ENCODE assay signal across 8 cellular contexts in the genomic region with DNA sequence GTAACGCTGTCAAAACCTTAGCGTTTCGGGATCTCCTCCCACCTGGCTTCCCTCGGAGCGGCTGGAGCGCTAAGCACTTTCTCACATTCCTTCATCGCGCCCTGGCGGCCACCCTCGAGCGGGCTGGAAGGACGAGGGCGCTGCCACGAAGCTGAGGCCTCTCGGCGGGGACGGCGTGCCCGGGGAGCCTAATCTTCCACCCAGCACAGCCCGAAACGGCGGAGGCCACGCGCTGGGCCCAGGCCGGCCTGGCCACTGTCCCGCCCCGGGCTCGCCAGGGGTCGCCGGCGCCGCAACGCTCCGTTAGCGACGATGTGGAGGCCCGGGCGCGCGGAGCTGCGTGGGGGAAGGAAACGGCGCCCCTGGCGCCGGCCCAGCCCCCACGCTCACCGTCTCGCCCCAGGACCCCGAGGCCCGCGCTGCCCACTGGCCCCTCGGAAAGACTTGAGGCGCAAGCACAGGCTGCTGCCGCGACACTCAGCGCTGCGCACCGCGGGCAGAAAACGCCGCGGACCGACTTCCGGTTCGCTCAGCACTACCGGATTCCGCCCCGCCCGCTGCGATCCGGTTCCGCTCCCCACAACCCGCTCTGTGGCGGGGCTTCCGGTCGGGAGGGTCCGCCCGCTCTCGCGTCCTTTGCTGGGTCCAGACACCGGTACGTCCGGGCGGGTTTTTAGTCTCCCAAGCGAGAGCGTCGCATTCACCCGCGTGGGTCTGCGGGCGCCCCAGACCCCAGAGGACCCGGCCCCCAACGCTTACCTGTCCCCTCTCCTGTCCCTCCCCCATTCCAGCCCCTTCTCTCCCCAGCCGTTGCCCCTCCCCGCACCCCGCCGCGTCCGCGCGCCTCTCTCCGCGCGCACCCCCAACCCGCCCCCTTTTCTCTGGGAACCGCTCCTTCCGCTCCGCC. TPM values are rescaled to one million over a fixed set of nuclear protein-coding genes. Genes with fewer than 3 reads are reported as not detected.
DNase-seq lines count a peak whose midpoint lies in the region; ATAC-seq and TF ChIP-seq lines count a peak whose summit lies in the region.

A gene with protein sequence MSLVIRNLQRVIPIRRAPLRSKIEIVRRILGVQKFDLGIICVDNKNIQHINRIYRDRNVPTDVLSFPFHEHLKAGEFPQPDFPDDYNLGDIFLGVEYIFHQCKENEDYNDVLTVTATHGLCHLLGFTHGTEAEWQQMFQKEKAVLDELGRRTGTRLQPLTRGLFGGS (plus strand): TSS at position 582 of the 907 bp plus-strand sequence. CDS start 572 bp downstream, outside the sequence.

- H3K27me3 ChIP-seq in right cardiac atrium (ENCODE audit: control insufficient read depth, insufficient read depth), result no peaks in the 10 kb centered on the region
- H3K27me3 ChIP-seq in uterus, result no peaks in the 10 kb centered on the region

- peak within 1 kb of the TSS; percentile 80 for H3K4me3 ChIP-seq in right cardiac atrium (ENCODE audit: low read length)
- peak within 1 kb of the TSS; percentile 77 to 80 for H3K4me3 ChIP-seq in uterus

- H3K9me3 ChIP-seq in right cardiac atrium (ENCODE audit: control insufficient read depth, low read length) (no peaks in the 10 kb centered on the region), uterus (no peaks in the 10 kb centered on the region)

- peak; percentile 81 for DNase-seq in NCI-H1694 treated with DMSO at 0.1 percent for 48 hours (lab: John Stamatoyannopoulos, UW)
- DNase-seq in T-helper 2 cell, result peak; percentile 69 to 95 (median 77)
- DNase-seq in anterior cingulate cortex (lab: John Stamatoyannopoulos, UW), result peak; percentile 36 to 93 (median 83)
- peak; percentile 92 to 96 (median 96) for DNase-seq in right cardiac atrium
- peak; percentile 85 for DNase-seq in putamen (ENCODE audit: low spot score)
- DNase-seq in uterus, result peak; percentile 85 to 88

- peak; percentile 87 for ATAC-seq in GM18498 (IDR thresholded peaks at IDR 0.05; ENCODE audit: unreplicated experiment)
- ATAC-seq in HG02885 (IDR thresholded peaks at IDR 0.05; ENCODE audit: poor library complexity, unreplicated experiment), result peak; percentile 87
- peak; percentile 97 for ATAC-seq in right cardiac atrium

- WGBS in right cardiac atrium, result under 1% methylated on average over 108 of the region's 108 CpGs

- H3K4me1 ChIP-seq in right cardiac atrium (ENCODE audit: control insufficient read depth, insufficient read depth, low read length), result peaks cover 4% of the 10 kb centered on the region
- H3K4me1 ChIP-seq in uterus, result peaks cover 9 to 12% of the 10 kb centered on the region in 2 donors

- intact Hi-C loops in right cardiac atrium (cut with DNase I), result loop anchor here in 3 of 4 donors (2.0 to 10.0 kb wide), 3 partner anchors 39 to 311 kb away; a partner anchor contains a TSS
- intact Hi-C loops in uterus (cut with DNase I; ENCODE audit: low total_unique reads), result no loop called here

- TF ChIP-seq CTCF in uterus (IDR thresholded peaks at IDR 0.05), result peak; percentile 26 to 40 (median 36)

- H3K36me3 ChIP-seq in uterus, result no peaks in the 10 kb centered on the region

- H3K27ac ChIP-seq in right cardiac atrium (ENCODE audit: low read length), result peak within 1 kb of the TSS; percentile 77
- peak within 1 kb of the TSS; percentile 89 to 94 for H3K27ac ChIP-seq in uterus

- TF ChIP-seq POLR2A in uterus (IDR thresholded peaks at IDR 0.05), result peak; percentile 51 to 77

RNA-seq across cellular contexts. Expression of the gene that starts here (rescaled TPM):
- total RNA-seq in right cardiac atrium (10 to 100 TPM; 13.9 to 18.5 (median 16.4) TPM), uterus (10 to 100 TPM in 3 of 4 donors, 1 to 10 TPM in 1; 2.9 to 78.6 (median 13.0) TPM)
- polyA plus RNA-seq in right cardiac atrium, result 10.2 TPM

Comparison
In these comparisons a context has a peak if more than half of its experiments do, and no peak if none do; other contexts are left out.
1. Peak in every context shown above with its lines: DNase-seq, ATAC-seq, H3K4me3 ChIP-seq and H3K27ac ChIP-seq.